Comparison of ENCODE assay signal across 2 cellular contexts in the genomic region with DNA sequence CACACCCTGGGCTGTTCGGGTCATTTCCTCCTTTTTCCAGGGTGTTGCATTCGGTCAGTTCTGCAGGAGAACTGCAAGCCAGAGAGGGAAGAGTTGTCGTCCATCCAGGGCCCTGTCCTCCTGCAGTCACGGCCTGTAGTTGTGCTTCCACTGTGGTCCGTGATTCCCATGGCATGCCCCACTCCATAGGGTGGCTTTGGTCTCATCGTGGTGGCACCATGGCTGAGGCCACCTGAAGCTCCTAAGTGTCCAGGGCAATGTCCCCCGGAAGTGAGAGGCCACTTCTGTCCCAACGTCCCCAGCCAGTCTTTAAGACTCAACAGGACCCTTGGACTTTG.
TF ChIP-seq lines count a peak whose summit lies in the region.

No MANE protein-coding gene starts in this region.

TF ChIP-seq in WTC11, 78 proteins besides CTCF, POLR2A, EP300 and RAD21:
- no peak for TF ChIP-seq ZNF232 (CRISPR knock-in tag; IDR thresholded peaks at IDR 0.05)
- TF ChIP-seq, protein P1, sequence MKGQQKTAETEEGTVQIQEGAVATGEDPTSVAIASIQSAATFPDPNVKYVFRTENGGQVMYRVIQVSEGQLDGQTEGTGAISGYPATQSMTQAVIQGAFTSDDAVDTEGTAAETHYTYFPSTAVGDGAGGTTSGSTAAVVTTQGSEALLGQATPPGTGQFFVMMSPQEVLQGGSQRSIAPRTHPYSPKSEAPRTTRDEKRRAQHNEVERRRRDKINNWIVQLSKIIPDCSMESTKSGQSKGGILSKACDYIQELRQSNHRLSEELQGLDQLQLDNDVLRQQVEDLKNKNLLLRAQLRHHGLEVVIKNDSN (CRISPR knock-in tag; IDR thresholded peaks at IDR 0.05): no peak
- TF ChIP-seq, protein P2, sequence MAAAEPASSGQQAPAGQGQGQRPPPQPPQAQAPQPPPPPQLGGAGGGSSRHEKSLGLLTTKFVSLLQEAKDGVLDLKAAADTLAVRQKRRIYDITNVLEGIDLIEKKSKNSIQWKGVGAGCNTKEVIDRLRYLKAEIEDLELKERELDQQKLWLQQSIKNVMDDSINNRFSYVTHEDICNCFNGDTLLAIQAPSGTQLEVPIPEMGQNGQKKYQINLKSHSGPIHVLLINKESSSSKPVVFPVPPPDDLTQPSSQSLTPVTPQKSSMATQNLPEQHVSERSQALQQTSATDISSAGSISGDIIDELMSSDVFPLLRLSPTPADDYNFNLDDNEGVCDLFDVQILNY (CRISPR knock-in tag; IDR thresholded peaks at IDR 0.05): 0 out of 2 replicates have a peak, but pooled peaks have one; percentile 14
TF ChIP-seq in WTC11: peak in this region for 1.

TF ChIP-seq in SK-N-SH, 30 proteins besides CTCF, POLR2A, EP300 and RAD21:
- TF ChIP-seq FOXM1 (IDR thresholded peaks at IDR 0.05; ENCODE audit: low read depth) (no peak), YY1 (IDR thresholded peaks at IDR 0.05; ENCODE audit: low read depth) (no peak), FOXJ3 (CRISPR knock-in tag; IDR thresholded peaks at IDR 0.05) (no peak), SMC3 (IDR thresholded peaks at IDR 0.05; ENCODE audit: low read depth, low read length) (no peak), MEF2A (IDR thresholded peaks at IDR 0.05; ENCODE audit: borderline replicate concordance, low read depth) (no peak), GABPA (IDR thresholded peaks at IDR 0.05; ENCODE audit: low read depth) (no peak), NRF1 (IDR thresholded peaks at IDR 0.05; ENCODE audit: low read depth, low read length) (no peak), JUND (IDR thresholded peaks at IDR 0.05) (no peak), MXI1 (IDR thresholded peaks at IDR 0.05; ENCODE audit: low read depth, low read length) (no peak), RXRA (IDR thresholded peaks at IDR 0.05; ENCODE audit: borderline replicate concordance, low read depth) (no peak), RFX5 (IDR thresholded peaks at IDR 0.05; ENCODE audit: low read length) (no peak), TCF12 (IDR thresholded peaks at IDR 0.05) (no peak), NFIC (IDR thresholded peaks at IDR 0.05; ENCODE audit: borderline replicate concordance) (no peak), GATA2 (CRISPR knock-in tag; IDR thresholded peaks at IDR 0.05) (no peak), TEAD4 (IDR thresholded peaks at IDR 0.05; ENCODE audit: borderline replicate concordance, insufficient read depth) (no peak)
- TF ChIP-seq, protein P3, sequence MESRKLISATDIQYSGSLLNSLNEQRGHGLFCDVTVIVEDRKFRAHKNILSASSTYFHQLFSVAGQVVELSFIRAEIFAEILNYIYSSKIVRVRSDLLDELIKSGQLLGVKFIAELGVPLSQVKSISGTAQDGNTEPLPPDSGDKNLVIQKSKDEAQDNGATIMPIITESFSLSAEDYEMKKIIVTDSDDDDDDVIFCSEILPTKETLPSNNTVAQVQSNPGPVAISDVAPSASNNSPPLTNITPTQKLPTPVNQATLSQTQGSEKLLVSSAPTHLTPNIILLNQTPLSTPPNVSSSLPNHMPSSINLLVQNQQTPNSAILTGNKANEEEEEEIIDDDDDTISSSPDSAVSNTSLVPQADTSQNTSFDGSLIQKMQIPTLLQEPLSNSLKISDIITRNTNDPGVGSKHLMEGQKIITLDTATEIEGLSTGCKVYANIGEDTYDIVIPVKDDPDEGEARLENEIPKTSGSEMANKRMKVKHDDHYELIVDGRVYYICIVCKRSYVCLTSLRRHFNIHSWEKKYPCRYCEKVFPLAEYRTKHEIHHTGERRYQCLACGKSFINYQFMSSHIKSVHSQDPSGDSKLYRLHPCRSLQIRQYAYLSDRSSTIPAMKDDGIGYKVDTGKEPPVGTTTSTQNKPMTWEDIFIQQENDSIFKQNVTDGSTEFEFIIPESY (IDR thresholded peaks at IDR 0.05; ENCODE audit: borderline replicate concordance, low read depth): no peak
- TF ChIP-seq, protein P4, sequence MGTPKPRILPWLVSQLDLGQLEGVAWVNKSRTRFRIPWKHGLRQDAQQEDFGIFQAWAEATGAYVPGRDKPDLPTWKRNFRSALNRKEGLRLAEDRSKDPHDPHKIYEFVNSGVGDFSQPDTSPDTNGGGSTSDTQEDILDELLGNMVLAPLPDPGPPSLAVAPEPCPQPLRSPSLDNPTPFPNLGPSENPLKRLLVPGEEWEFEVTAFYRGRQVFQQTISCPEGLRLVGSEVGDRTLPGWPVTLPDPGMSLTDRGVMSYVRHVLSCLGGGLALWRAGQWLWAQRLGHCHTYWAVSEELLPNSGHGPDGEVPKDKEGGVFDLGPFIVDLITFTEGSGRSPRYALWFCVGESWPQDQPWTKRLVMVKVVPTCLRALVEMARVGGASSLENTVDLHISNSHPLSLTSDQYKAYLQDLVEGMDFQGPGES (IDR thresholded peaks at IDR 0.05; ENCODE audit: low read depth, low read length): no peak
- TF ChIP-seq, protein P5, sequence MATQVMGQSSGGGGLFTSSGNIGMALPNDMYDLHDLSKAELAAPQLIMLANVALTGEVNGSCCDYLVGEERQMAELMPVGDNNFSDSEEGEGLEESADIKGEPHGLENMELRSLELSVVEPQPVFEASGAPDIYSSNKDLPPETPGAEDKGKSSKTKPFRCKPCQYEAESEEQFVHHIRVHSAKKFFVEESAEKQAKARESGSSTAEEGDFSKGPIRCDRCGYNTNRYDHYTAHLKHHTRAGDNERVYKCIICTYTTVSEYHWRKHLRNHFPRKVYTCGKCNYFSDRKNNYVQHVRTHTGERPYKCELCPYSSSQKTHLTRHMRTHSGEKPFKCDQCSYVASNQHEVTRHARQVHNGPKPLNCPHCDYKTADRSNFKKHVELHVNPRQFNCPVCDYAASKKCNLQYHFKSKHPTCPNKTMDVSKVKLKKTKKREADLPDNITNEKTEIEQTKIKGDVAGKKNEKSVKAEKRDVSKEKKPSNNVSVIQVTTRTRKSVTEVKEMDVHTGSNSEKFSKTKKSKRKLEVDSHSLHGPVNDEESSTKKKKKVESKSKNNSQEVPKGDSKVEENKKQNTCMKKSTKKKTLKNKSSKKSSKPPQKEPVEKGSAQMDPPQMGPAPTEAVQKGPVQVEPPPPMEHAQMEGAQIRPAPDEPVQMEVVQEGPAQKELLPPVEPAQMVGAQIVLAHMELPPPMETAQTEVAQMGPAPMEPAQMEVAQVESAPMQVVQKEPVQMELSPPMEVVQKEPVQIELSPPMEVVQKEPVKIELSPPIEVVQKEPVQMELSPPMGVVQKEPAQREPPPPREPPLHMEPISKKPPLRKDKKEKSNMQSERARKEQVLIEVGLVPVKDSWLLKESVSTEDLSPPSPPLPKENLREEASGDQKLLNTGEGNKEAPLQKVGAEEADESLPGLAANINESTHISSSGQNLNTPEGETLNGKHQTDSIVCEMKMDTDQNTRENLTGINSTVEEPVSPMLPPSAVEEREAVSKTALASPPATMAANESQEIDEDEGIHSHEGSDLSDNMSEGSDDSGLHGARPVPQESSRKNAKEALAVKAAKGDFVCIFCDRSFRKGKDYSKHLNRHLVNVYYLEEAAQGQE (IDR thresholded peaks at IDR 0.05; ENCODE audit: low read depth, low read length): no peak
